Comparison of ENCODE assay signal across 8 cellular contexts in genomic region chr14:24195186-24196070, GRCh38. TPM values are rescaled to one million over a fixed set of nuclear protein-coding genes. Genes with fewer than 3 reads are reported as not detected.
DNase-seq lines count a peak whose midpoint lies in the region; ATAC-seq and TF ChIP-seq lines count a peak whose summit lies in the region.

Gene TM9SF1 (minus strand): TSS chr14:24195441. CDS start chr14:24195019, 422 bp downstream.

- peaks cover 28% of the 10 kb centered on the region for H3K36me3 ChIP-seq in DND-41 (ENCODE audit: insufficient read depth, low read length)

- ATAC-seq in DND-41 (ENCODE audit: insufficient read depth, low read depth) (peak; percentile 94), GM21737 (IDR thresholded peaks at IDR 0.05; ENCODE audit: unreplicated experiment) (peak; percentile 80)
- ATAC-seq in natural killer cell treated with Interleukin-12 subunit alpha and Interleukin-12 subunit beta and Interleukin-15 and Interleukin-18, amount 100 ng/mL, for 72 hours: peak; percentile 95

- H3K27ac Mint-ChIP-seq in natural killer cell treated with Interleukin-12 subunit alpha and Interleukin-12 subunit beta and Interleukin-15 and Interleukin-18, amount 100 ng/mL, for 72 hours: peak within 1 kb of the TSS; percentile 90 to 93

- peaks cover 4% of the 10 kb centered on the region for H3K9me3 Mint-ChIP-seq in natural killer cell treated with Interleukin-12 subunit alpha and Interleukin-12 subunit beta and Interleukin-15 and Interleukin-18, amount 100 ng/mL, for 72 hours

- H3K4me1 ChIP-seq in DND-41 (ENCODE audit: insufficient read depth, low read length): peaks cover 44% of the 10 kb centered on the region

- H3K9ac ChIP-seq in DND-41 (ENCODE audit: low read depth, low read length): peak within 1 kb of the TSS; percentile 96

- H3K4me3 ChIP-seq in DND-41 (ENCODE audit: low read depth in 1 of 2, low read length in 2 of 2) (peak within 1 kb of the TSS; percentile 57 to 68), fibroblast of mammary gland (ENCODE audit: control insufficient read depth, low read depth, low read length) (peak within 1 kb of the TSS; percentile 69)

- no peaks in the 10 kb centered on the region for H3K27me3 ChIP-seq in DND-41 (ENCODE audit: insufficient read depth, low read length, poor library complexity)

- H3K79me2 ChIP-seq in DND-41 (ENCODE audit: insufficient read depth, low read length): peaks cover 48% of the 10 kb centered on the region

- H2AFZ ChIP-seq in DND-41 (ENCODE audit: low read depth, low read length): peak within 1 kb of the TSS; percentile 96

- H3K4me3 Mint-ChIP-seq in natural killer cell treated with Interleukin-12 subunit alpha and Interleukin-12 subunit beta and Interleukin-15 and Interleukin-18, amount 100 ng/mL, for 72 hours: peak within 1 kb of the TSS; percentile 93

- no peaks in the 10 kb centered on the region for H4K20me1 ChIP-seq in DND-41 (ENCODE audit: insufficient read depth, low read length)

- H3K9me3 ChIP-seq in DND-41 (ENCODE audit: insufficient read depth, low read length, severe bottlenecking): no peaks in the 10 kb centered on the region

- DNase-seq in DND-41 (peak; percentile 92), KG1 (lab: John Stamatoyannopoulos, UW) (peak; percentile 73), RKO (ENCODE audit: low spot score) (peak; percentile 90), fibroblast of mammary gland (ENCODE audit: low read depth) (peak; percentile 83)
- DNase-seq in activated T-helper 1 cell treated with anti-CD3 and anti-CD28 coated beads, Interleukin-2, amount 50 U/mL, for 16 hours (ENCODE audit: low read depth in 1 of 2, low spot score in 1 of 2): peak; percentile 73 to 78
- peak; percentile 93 for DNase-seq in natural killer cell treated with Interleukin-12 subunit alpha and Interleukin-12 subunit beta and Interleukin-15 and Interleukin-18, amount 100 ng/mL, for 72 hours (ENCODE audit: low spot score)
- DNase-seq in stimulated activated naive CD4-positive, alpha-beta T cell treated with Interleukin-2 at 50 U/mL for 16 hours (lab: John Stamatoyannopoulos, UW): peak; percentile 87

- H3K27me3 Mint-ChIP-seq in natural killer cell treated with Interleukin-12 subunit alpha and Interleukin-12 subunit beta and Interleukin-15 and Interleukin-18, amount 100 ng/mL, for 72 hours: no peaks in the 10 kb centered on the region

- peaks cover 26% of the 10 kb centered on the region for H3K36me3 Mint-ChIP-seq in natural killer cell treated with Interleukin-12 subunit alpha and Interleukin-12 subunit beta and Interleukin-15 and Interleukin-18, amount 100 ng/mL, for 72 hours

- H3K4me1 Mint-ChIP-seq in natural killer cell treated with Interleukin-12 subunit alpha and Interleukin-12 subunit beta and Interleukin-15 and Interleukin-18, amount 100 ng/mL, for 72 hours (ENCODE audit: low read depth in 2 of 2): peaks cover 46 to 52% of the 10 kb centered on the region in 2 donors

- no peak for TF ChIP-seq CTCF in DND-41 (IDR thresholded peaks at IDR 0.05; ENCODE audit: borderline replicate concordance, extremely low read depth, low read length, poor library complexity, severe bottlenecking)
- TF ChIP-seq CTCF in fibroblast of mammary gland (conservative IDR thresholded peaks at IDR 0.05; ENCODE audit: control insufficient read depth, insufficient read depth, low read depth, low read length): no peak

- peak within 1 kb of the TSS; percentile 92 for H3K27ac ChIP-seq in DND-41 (ENCODE audit: low read length)

- peak within 1 kb of the TSS; percentile 69 for H3K4me2 ChIP-seq in DND-41 (ENCODE audit: insufficient read depth, low read length)

RNA-seq across cellular contexts. Expression of gene TM9SF1, which starts in this region (rescaled TPM):
- total RNA-seq in natural killer cell treated with Interleukin-12 subunit alpha and Interleukin-12 subunit beta and Interleukin-15 and Interleukin-18, amount 100 ng/mL, for 72 hours: 10 to 100 TPM; 27.6 to 30.2 TPM

Comparison
In these comparisons a context has a peak if more than half of its experiments do, and no peak if none do; other contexts are left out.
1. Peak in every context shown above with its lines: DNase-seq, ATAC-seq, H3K4me3 ChIP-seq and H3K27ac ChIP-seq.